In the genomic region with DNA sequence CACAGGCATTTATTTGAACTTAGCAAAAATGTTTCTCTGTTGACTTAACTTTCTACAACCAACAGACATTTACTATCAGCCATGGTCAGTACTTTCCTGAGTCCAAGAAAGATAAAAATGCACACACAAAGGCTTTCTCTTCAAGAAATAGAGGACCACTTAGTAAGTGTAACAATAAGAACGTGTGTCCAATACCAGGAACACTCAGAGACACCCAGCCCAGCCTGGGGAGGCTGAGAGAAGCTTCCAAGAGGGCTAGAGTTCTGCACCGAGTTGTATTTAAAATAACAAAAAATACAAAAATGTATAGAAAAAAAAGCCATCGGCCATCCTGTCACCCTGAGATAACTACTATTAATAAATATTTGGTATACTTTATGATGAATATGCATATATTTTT, we compare ENCODE assay signal across 14 cellular contexts. TPM values are rescaled to one million over a fixed set of nuclear protein-coding genes. Genes with fewer than 3 reads are reported as not detected.
DNase-seq lines count a peak whose midpoint lies in the region; ATAC-seq, FAIRE-seq and TF ChIP-seq lines count a peak whose summit lies in the region.
"Had no signal": no experiment of that assay in that cellular context is flagged by ENCODE, and none has a peak within 500 bp of the region (broad histone marks: within the 10 kb centered on the region; RNA-seq: fewer than 3 reads in every experiment).

No MANE protein-coding gene starts in this region.

- no peaks in the 10 kb centered on the region for H3K27me3 ChIP-seq in KMS-11 (ENCODE audit: insufficient read depth, low read depth)
- H3K27me3 ChIP-seq in adrenal gland, result no peaks in the 10 kb centered on the region
- H3K27me3 ChIP-seq in lung (ENCODE audit: control insufficient read depth, insufficient read depth), result no peaks in the 10 kb centered on the region
- H3K27me3 ChIP-seq in upper lobe of left lung, result no peaks in the 10 kb centered on the region
- no peaks in the 10 kb centered on the region for H3K27me3 ChIP-seq in brain microvascular endothelial cell (replicated peaks)
- H3K27me3 ChIP-seq: BLaER1 had no signal

- TF ChIP-seq CTCF in KMS-11 (conservative IDR thresholded peaks at IDR 0.05; ENCODE audit: low read depth, low read length) (no peak), adrenal gland (IDR thresholded peaks at IDR 0.05) (no peak), lung (IDR thresholded peaks at IDR 0.05; ENCODE audit: control extremely low read depth, extremely low read depth) (no peak), upper lobe of left lung (IDR thresholded peaks at IDR 0.05) (no peak), brain microvascular endothelial cell (IDR thresholded peaks at IDR 0.05; ENCODE audit: low read depth, low read length, missing control alignments) (no peak)

- no peak for TF ChIP-seq EP300 in upper lobe of left lung (IDR thresholded peaks at IDR 0.05)

- WGBS in adrenal gland, 4 donors, result 43 to 62% (median 56%) methylated on average over 3 of the region's 3 CpGs
- WGBS in lung, 2 donors, result 30 to 49% methylated on average over 3 of the region's 3 CpGs
- WGBS in upper lobe of left lung, 2 donors, result 52 to 53% methylated on average over 3 of the region's 3 CpGs

- intact Hi-C loops in adrenal gland (cut with DNase I), result no loop called here

- no peaks in the 10 kb centered on the region for H4K20me1 ChIP-seq in KMS-11 (ENCODE audit: insufficient read depth)
- H4K20me1 ChIP-seq: BLaER1 had no signal

- H3K4me3 ChIP-seq in KMS-11 (IDR thresholded peaks at IDR 0.05; ENCODE audit: insufficient read depth, low read depth, low read length) (no peak overlapping the region), adrenal gland (no peak overlapping the region), lung (no peak overlapping the region), upper lobe of left lung (no peak overlapping the region), brain microvascular endothelial cell (ENCODE audit: low read depth, low read length) (no peak overlapping the region)
- H3K4me3 ChIP-seq: BLaER1, GM23248 had no signal

- H3K4me1 ChIP-seq in KMS-11 (ENCODE audit: low read depth, poor library complexity, severe bottlenecking), result peaks cover 58% of the 10 kb centered on the region
- peaks cover 76 to 84% of the 10 kb centered on the region in 2 donors for H3K4me1 ChIP-seq in adrenal gland (replicated peaks in 1 of 2)
- H3K4me1 ChIP-seq in lung (ENCODE audit: control insufficient read depth in 2 of 2, insufficient read depth in 2 of 2, low read length in 2 of 2), result peaks cover 9 to 10% of the 10 kb centered on the region in 2 donors
- peaks cover 25 to 57% (median 43%) of the 10 kb centered on the region in 4 donors for H3K4me1 ChIP-seq in upper lobe of left lung

- no peak overlapping the region for H2AFZ ChIP-seq in KMS-11 (ENCODE audit: low read depth)
- H2AFZ ChIP-seq: GM23248 had no signal

- in situ Hi-C loops in brain microvascular endothelial cell (cut with HindIII; ENCODE audit: low pct_ligation_motif_present, low sequenced_read_pairs), result no loop called here

- no peak for FAIRE-seq in GM19239 (lab: Jason Lieb, UNC)
- FAIRE-seq: H54, HTR-8/SVneo had no signal

- H3K36me3 ChIP-seq in KMS-11 (ENCODE audit: insufficient read depth), result no peaks in the 10 kb centered on the region
- no peaks in the 10 kb centered on the region for H3K36me3 ChIP-seq in adrenal gland (replicated peaks in 1 of 2)
- H3K36me3 ChIP-seq in lung (ENCODE audit: control insufficient read depth in 2 of 2, insufficient read depth in 2 of 2, low read length in 2 of 2), result no peaks in the 10 kb centered on the region
- H3K36me3 ChIP-seq in upper lobe of left lung, result no peaks in the 10 kb centered on the region
- no peaks in the 10 kb centered on the region for H3K36me3 ChIP-seq in brain microvascular endothelial cell (replicated peaks)
- H3K36me3 ChIP-seq: BLaER1 had no signal

- H3K9me3 ChIP-seq in adrenal gland (replicated peaks in 1 of 3) (no peaks in the 10 kb centered on the region), lung (ENCODE audit: control insufficient read depth in 2 of 2, insufficient read depth in 1 of 2, low read length in 1 of 2) (no peaks in the 10 kb centered on the region), upper lobe of left lung (no peaks in the 10 kb centered on the region)
- H3K9me3 ChIP-seq: BLaER1 had no signal

- no peak for TF ChIP-seq POLR2A in adrenal gland (IDR thresholded peaks at IDR 0.05)
- no peak for TF ChIP-seq POLR2A in upper lobe of left lung (IDR thresholded peaks at IDR 0.05)

- DNase-seq in adrenal gland (no peak), lung (ENCODE audit: low spot score) (peak; percentile 22), upper lobe of left lung (peak in 1 of 2 donors; percentile 22), brain microvascular endothelial cell (no peak), NCI-H2081 (lab: John Stamatoyannopoulos, UW) (no peak), GM19239 (ENCODE audit: insufficient read length, low spot score) (no peak)
- DNase-seq: 8988T, AML-193 had no signal

- H3K27ac ChIP-seq in KMS-11, result peak overlapping the region; percentile 20; the same call in 1 of the 2 replicates
- H3K27ac ChIP-seq in adrenal gland, result peak overlapping the region; percentile 19 to 83 (median 68)
- H3K27ac ChIP-seq in lung (ENCODE audit: low read depth in 1 of 2, low read length in 1 of 2), result no peak overlapping the region
- peak overlapping the region in 3 of 4 donors; percentile 0 to 59 (median 43) for H3K27ac ChIP-seq in upper lobe of left lung
- no peak overlapping the region for H3K27ac ChIP-seq in brain microvascular endothelial cell
- H3K27ac ChIP-seq: BLaER1, GM23248 had no signal

- peak overlapping the region; percentile 24 for H3K4me2 ChIP-seq in KMS-11
- H3K4me2 ChIP-seq: BLaER1 had no signal

- H3K79me2 ChIP-seq in KMS-11 (ENCODE audit: insufficient read depth, low read depth), result no peaks in the 10 kb centered on the region

- no peak for ATAC-seq in lung (ENCODE audit: insufficient read depth, low FRiP score)
- no peak for ATAC-seq in upper lobe of left lung (ENCODE audit: low FRiP score in 2 of 2)
- ATAC-seq: HCT116 had no signal

- no peak overlapping the region for H3K9ac ChIP-seq in KMS-11
- H3K9ac ChIP-seq: BLaER1, GM23248 had no signal

RNA-seq across cellular contexts. Expression of a gene that starts 35.8 kb away (rescaled TPM):
- total RNA-seq in adrenal gland (100 to 1,000 TPM in 2 of 8 donors, 10 to 100 TPM in 6; 57.9 to 136 (median 78.6) TPM), lung (10 to 100 TPM; 10.9 to 49.4 TPM), upper lobe of left lung (10 to 100 TPM in 4 of 6 donors, 1 to 10 TPM in 2; 8.5 to 24.3 (median 13.2) TPM)
- polyA plus RNA-seq in adrenal gland (10 to 100 TPM; 15.1 to 57.1 (median 23.6) TPM), lung (1 to 10 TPM; 2.9 to 3.4 TPM)

RNA-seq across cellular contexts. Expression of a gene that starts 54.3 kb away (rescaled TPM):
- total RNA-seq in adrenal gland (not detected), lung (under 1 TPM in 1 of 2 donors, not detected in 1; 0.34 TPM), upper lobe of left lung (under 1 TPM in 1 of 6 donors, not detected in 5; 0.24 TPM)
- polyA plus RNA-seq in adrenal gland (not detected), lung (under 1 TPM in 1 of 2 donors, not detected in 1; 0.13 TPM)
- total RNA-seq: GM23248 had no signal
- polyA plus RNA-seq: GM23248 had no signal

Comparison
In these comparisons a context has a peak if more than half of its experiments do, and no peak if none do; other contexts are left out.
1. H3K27ac ChIP-seq: peak in KMS-11 (single experiment), adrenal gland (5 of 5) and upper lobe of left lung (3 of 4); none in lung (0 of 2) and brain microvascular endothelial cell (single experiment).